Comparison of ENCODE assay signal across 2 cellular contexts in the genomic region with DNA sequence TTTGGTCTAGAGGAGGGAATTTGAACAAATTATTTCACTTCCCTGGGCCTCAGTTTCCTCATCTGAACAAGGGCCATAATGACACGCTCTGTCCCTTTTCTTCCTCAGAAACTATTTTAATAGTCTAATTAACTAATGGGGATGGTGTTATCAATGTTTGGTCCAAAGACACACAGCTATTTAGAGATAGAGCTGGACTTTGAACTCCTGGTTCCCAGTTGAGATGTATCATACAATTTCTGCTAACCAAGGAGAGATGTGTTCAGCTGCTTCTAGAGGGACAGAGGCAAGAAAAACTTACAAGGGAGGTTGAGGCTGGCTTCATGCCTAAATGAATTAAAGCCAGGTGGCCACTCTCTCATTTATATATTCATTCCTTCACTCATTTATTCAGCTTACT.
TF ChIP-seq lines count a peak whose summit lies in the region.

No MANE protein-coding gene starts in this region.

TF ChIP-seq in WTC11, 78 proteins besides CTCF, POLR2A, EP300 and RAD21:
- no peak for TF ChIP-seq RELA (CRISPR knock-in tag; IDR thresholded peaks at IDR 0.05; ENCODE audit: borderline replicate concordance)
- TF ChIP-seq MYBL2 (CRISPR knock-in tag; IDR thresholded peaks at IDR 0.05), result no peak
- TF ChIP-seq GABPB1 (CRISPR knock-in tag; IDR thresholded peaks at IDR 0.05), result no peak
- no peak for TF ChIP-seq IRF2 (CRISPR knock-in tag; IDR thresholded peaks at IDR 0.05; ENCODE audit: borderline replicate concordance, low read depth)
- TF ChIP-seq, protein P1, sequence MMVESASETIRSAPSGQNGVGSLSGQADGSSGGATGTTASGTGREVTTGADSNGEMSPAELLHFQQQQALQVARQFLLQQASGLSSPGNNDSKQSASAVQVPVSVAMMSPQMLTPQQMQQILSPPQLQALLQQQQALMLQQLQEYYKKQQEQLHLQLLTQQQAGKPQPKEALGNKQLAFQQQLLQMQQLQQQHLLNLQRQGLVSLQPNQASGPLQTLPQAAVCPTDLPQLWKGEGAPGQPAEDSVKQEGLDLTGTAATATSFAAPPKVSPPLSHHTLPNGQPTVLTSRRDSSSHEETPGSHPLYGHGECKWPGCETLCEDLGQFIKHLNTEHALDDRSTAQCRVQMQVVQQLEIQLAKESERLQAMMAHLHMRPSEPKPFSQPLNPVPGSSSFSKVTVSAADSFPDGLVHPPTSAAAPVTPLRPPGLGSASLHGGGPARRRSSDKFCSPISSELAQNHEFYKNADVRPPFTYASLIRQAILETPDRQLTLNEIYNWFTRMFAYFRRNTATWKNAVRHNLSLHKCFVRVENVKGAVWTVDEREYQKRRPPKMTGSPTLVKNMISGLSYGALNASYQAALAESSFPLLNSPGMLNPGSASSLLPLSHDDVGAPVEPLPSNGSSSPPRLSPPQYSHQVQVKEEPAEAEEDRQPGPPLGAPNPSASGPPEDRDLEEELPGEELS (CRISPR knock-in tag; IDR thresholded peaks at IDR 0.05), result no peak
- TF ChIP-seq, protein P2, sequence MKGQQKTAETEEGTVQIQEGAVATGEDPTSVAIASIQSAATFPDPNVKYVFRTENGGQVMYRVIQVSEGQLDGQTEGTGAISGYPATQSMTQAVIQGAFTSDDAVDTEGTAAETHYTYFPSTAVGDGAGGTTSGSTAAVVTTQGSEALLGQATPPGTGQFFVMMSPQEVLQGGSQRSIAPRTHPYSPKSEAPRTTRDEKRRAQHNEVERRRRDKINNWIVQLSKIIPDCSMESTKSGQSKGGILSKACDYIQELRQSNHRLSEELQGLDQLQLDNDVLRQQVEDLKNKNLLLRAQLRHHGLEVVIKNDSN (CRISPR knock-in tag; IDR thresholded peaks at IDR 0.05), result no peak
- TF ChIP-seq ETV6 (CRISPR knock-in tag; IDR thresholded peaks at IDR 0.05), result no peak
TF ChIP-seq in WTC11: peak in this region for 0.

TF ChIP-seq in liver, 16 proteins besides CTCF, POLR2A, EP300 and RAD21:
- TF ChIP-seq, protein P3, sequence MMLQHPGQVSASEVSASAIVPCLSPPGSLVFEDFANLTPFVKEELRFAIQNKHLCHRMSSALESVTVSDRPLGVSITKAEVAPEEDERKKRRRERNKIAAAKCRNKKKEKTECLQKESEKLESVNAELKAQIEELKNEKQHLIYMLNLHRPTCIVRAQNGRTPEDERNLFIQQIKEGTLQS (IDR thresholded peaks at IDR 0.05), result no peak
- peak; percentile 33 to 40 for TF ChIP-seq HNF4A (conservative IDR thresholded peaks at IDR 0.05)
